ENCODE assay signal across 14 cellular contexts in the genomic region with DNA sequence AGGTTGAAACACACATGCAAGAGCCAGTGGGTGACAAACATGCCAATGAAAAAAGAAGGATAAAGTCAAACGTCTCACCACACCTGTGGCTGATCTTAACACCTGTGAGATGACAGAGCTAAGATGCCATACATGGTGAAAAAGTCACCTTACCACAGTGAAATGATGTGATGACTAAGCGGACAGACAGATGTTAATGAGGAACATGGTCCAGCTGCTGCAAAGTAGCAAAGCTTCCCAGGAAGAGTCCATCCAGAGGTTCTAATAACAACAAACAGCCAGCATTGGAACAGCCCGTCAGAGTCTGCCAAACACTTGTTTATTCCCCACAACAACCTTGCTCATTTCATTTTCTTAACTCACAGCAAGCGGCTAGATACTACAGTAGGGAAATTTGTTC. TPM values are rescaled to one million over a fixed set of nuclear protein-coding genes. Genes with fewer than 3 reads are reported as not detected.
A peak's percentile ranks its signal among the peaks of the same experiment; 100 is the strongest.
DNase-seq lines count a peak whose midpoint lies in the region; ATAC-seq, FAIRE-seq and TF ChIP-seq lines count a peak whose summit lies in the region.
"Had no signal": no experiment of that assay in that cellular context is flagged by ENCODE, and none has a peak within 500 bp of the region (broad histone marks: within the 10 kb centered on the region; RNA-seq: fewer than 3 reads in every experiment).

No MANE protein-coding gene starts in this region.

- no peaks in the 10 kb centered on the region for H3K27me3 Mint-ChIP-seq in activated CD8-positive, alpha-beta T cell treated with anti-CD3 and anti-CD28 coated beads for 36 hours
- peaks cover 4% of the 10 kb centered on the region for H3K27me3 Mint-ChIP-seq in glutamatergic neuron (ENCODE audit: unreplicated experiment)

- H3K27ac ChIP-seq in A549 (no peak overlapping the region), GM23248 (no peak overlapping the region), neuronal stem cell (replicated peaks; ENCODE audit: low read length) (no peak overlapping the region)
- H3K27ac ChIP-seq: transverse colon had no signal

- TF ChIP-seq CTCF in A549 (IDR thresholded peaks at IDR 0.05): no peak
- no peak for TF ChIP-seq CTCF in activated CD8-positive, alpha-beta T cell treated with anti-CD3 and anti-CD28 coated beads for 36 hours (IDR thresholded peaks at IDR 0.05)
- TF ChIP-seq CTCF in glutamatergic neuron (IDR thresholded peaks at IDR 0.05; ENCODE audit: partially characterized antibody, unreplicated experiment): no peak

- peaks cover 12% of the 10 kb centered on the region for H3K79me1 ChIP-seq in neuronal stem cell (ENCODE audit: low read depth, low read length)

- CTCF ChIA-PET in A549 (lab: Yijun Ruan, JAX): interaction anchor here (0.9 to 1.3 kb wide), 2 partner anchors 11 to 45 kb away, joined by 3 to 4 read pairs; no protein-coding TSS in a partner anchor
- CTCF ChIA-PET in activated CD8-positive, alpha-beta T cell treated with anti-CD3 and anti-CD28 coated beads for 36 hours (lab: Charles Lee): interaction anchor here (0.7 to 1.3 kb wide), 3 partner anchors 12 to 630 kb away, joined by 3 read pairs; a partner anchor contains a TSS

- WGBS in A549 (ENCODE audit: missing lambda C conversion rate): 89% methylated on average over 4 of the region's 4 CpGs
- WGBS in GM23248 (ENCODE audit: low coverage in 1 of 2, low lambda C conversion rate in 2 of 2, missing lambda C conversion rate in 2 of 2), 2 experiments: 66 to 69% methylated on average over 4 of the region's 4 CpGs
- WGBS in neuronal stem cell (ENCODE audit: extremely low coverage in 2 of 2, insufficient read length in 2 of 2, insufficient replicate concordance in 1 of 2), 2 donors: no CpG with 5 or more reads among the region's 4 CpGs

- H3K4me3 Mint-ChIP-seq in activated CD8-positive, alpha-beta T cell treated with anti-CD3 and anti-CD28 coated beads for 36 hours: peak overlapping the region; percentile 58
- H3K4me3 Mint-ChIP-seq in glutamatergic neuron (ENCODE audit: unreplicated experiment): peak overlapping the region; percentile 85

- no peak for FAIRE-seq in A549 (lab: Jason Lieb, UNC)

- H3K23ac ChIP-seq in neuronal stem cell (ENCODE audit: low read depth, low read length, poor library complexity): no peak overlapping the region

- no peak overlapping the region for H2BK120ac ChIP-seq in neuronal stem cell (ENCODE audit: low read depth, low read length)

- TF ChIP-seq POLR2A in A549 (IDR thresholded peaks at IDR 0.05; ENCODE audit: low read length): no peak

- no peaks in the 10 kb centered on the region for H3F3A ChIP-seq in GM23248 (ENCODE audit: insufficient read depth)

- no peak overlapping the region for H3K18ac ChIP-seq in neuronal stem cell (ENCODE audit: low read length)

- no peak overlapping the region for H3K4me3 ChIP-seq in A549
- peak overlapping the region; percentile 96; the same call in 1 of the 2 replicates for H3K4me3 ChIP-seq in GM23248
- H3K4me3 ChIP-seq in neuronal stem cell (ENCODE audit: low read length in 2 of 2): no peak overlapping the region

- ATAC-seq in A549 (no peak), HG03045 (IDR thresholded peaks at IDR 0.05; ENCODE audit: unreplicated experiment) (no peak)
- no peak for ATAC-seq in activated CD8-positive, alpha-beta T cell treated with anti-CD3 and anti-CD28 coated beads for 36 hours

- no peak overlapping the region for H3K9ac ChIP-seq in GM23248
- H3K9ac ChIP-seq in neuronal stem cell (ENCODE audit: low read depth, low read length, poor library complexity): no peak overlapping the region

- POLR2A ChIA-PET in A549 (lab: Yijun Ruan, JAX): interaction anchor here (0.6 to 2.5 kb wide), 2 partner anchors 29 to 670 kb away, joined by 3 to 7 read pairs; a partner anchor contains a TSS
- POLR2A ChIA-PET in activated CD8-positive, alpha-beta T cell treated with anti-CD3 and anti-CD28 coated beads for 36 hours (lab: Charles Lee): interaction anchor here (0.9 to 1.0 kb wide), 2 partner anchors 9 to 11 kb away, joined by 4 to 5 read pairs; no protein-coding TSS in a partner anchor

- no peak overlapping the region for H2BK15ac ChIP-seq in neuronal stem cell (ENCODE audit: low read length)

- H3K14ac ChIP-seq in neuronal stem cell (ENCODE audit: low read length): no peak overlapping the region

- peaks cover 24% of the 10 kb centered on the region; the same call in 1 of the 2 replicates for H3K36me3 ChIP-seq in GM23248 (ENCODE audit: low read depth)
- peaks cover 16 to 46% of the 10 kb centered on the region in 2 donors for H3K36me3 ChIP-seq in neuronal stem cell (replicated peaks in 1 of 2; ENCODE audit: control insufficient read depth in 2 of 2, insufficient read depth in 2 of 2, low read length in 2 of 2)

- H3K27me3 ChIP-seq in GM23248 (replicated peaks; ENCODE audit: insufficient read depth) (no peaks in the 10 kb centered on the region), neuronal stem cell (ENCODE audit: control insufficient read depth in 3 of 3, insufficient read depth in 3 of 3, low read depth in 1 of 3, low read length in 3 of 3) (peaks cover 0 to 16% (median 16%) of the 10 kb centered on the region in 3 experiments)

- intact Hi-C loops in activated CD8-positive, alpha-beta T cell treated with anti-CD3 and anti-CD28 coated beads for 36 hours (cut with micrococcal nuclease): no loop called here

- H4K20me1 ChIP-seq in GM23248 (ENCODE audit: insufficient read depth): no peaks in the 10 kb centered on the region

- H2AK5ac ChIP-seq in neuronal stem cell (ENCODE audit: low read depth, low read length): no peak overlapping the region

- peak overlapping the region; percentile 65 for H3K27ac Mint-ChIP-seq in activated CD8-positive, alpha-beta T cell treated with anti-CD3 and anti-CD28 coated beads for 36 hours
- H3K27ac Mint-ChIP-seq in glutamatergic neuron (ENCODE audit: unreplicated experiment): peak overlapping the region; percentile 68

- in situ Hi-C loops in GM23248 (cut with MboI): no loop called here

- H3K9me2 ChIP-seq in GM23248 (ENCODE audit: insufficient read depth): no peaks in the 10 kb centered on the region

- DNase-seq in A549 (ENCODE audit: low read depth in 1 of 2, low spot score in 1 of 2): no peak
- DNase-seq in GM23248: peak; percentile 30
- DNase-seq in activated CD8-positive, alpha-beta T cell treated with anti-CD3 and anti-CD28 coated beads for 36 hours: peak; percentile 20
- no peak for DNase-seq in glutamatergic neuron
- DNase-seq in iPS-NIHi7 (ENCODE audit: extremely low spot score): no peak
- no peak for DNase-seq in GM19238 (ENCODE audit: insufficient read length, low spot score)
- no peak for DNase-seq in neuronal stem cell (ENCODE audit: low spot score)
- DNase-seq: amygdala; DMS79 treated with DMSO at 0.1 percent for 48 hours; NCI-H446 treated with DMSO at 0.1 percent for 48 hours; stimulated activated CD4-positive, alpha-beta T cell treated with anti-CD3 and anti-CD28 coated beads, Interleukin-4, amount 100 ng/mL, for 1 hour; T-helper 9 cell; transverse colon had no signal

- TF ChIP-seq RAD21 in A549 (conservative IDR thresholded peaks at IDR 0.05 in 1 of 2, IDR thresholded peaks at IDR 0.05 in 1 of 2): no peak

- peaks cover 31% of the 10 kb centered on the region for H3K4me1 Mint-ChIP-seq in activated CD8-positive, alpha-beta T cell treated with anti-CD3 and anti-CD28 coated beads for 36 hours (ENCODE audit: low read depth)
- peaks cover 22% of the 10 kb centered on the region for H3K4me1 Mint-ChIP-seq in glutamatergic neuron (ENCODE audit: low read depth, unreplicated experiment)

- peaks cover 69% of the 10 kb centered on the region for H3K79me2 ChIP-seq in GM23248 (ENCODE audit: insufficient read depth)

- no peak overlapping the region for H4K91ac ChIP-seq in neuronal stem cell (ENCODE audit: low read depth, low read length, poor library complexity)

- peak overlapping the region; percentile 93 for H3K4me2 ChIP-seq in A549
- H3K4me2 ChIP-seq in GM23248 (ENCODE audit: unreplicated experiment): peak overlapping the region; percentile 91
- no peak overlapping the region for H3K4me2 ChIP-seq in neuronal stem cell (ENCODE audit: insufficient read depth, low read length, poor library complexity, severe bottlenecking)

- H3K9me3 ChIP-seq in A549 (no peaks in the 10 kb centered on the region), GM23248 (ENCODE audit: low read depth) (no peaks in the 10 kb centered on the region), neuronal stem cell (replicated peaks in 1 of 2; ENCODE audit: control insufficient read depth in 2 of 2, insufficient read depth in 1 of 2, low read depth in 1 of 2, low read length in 2 of 2) (peaks cover 3 to 4% of the 10 kb centered on the region in 2 donors)
- H3K9me3 ChIP-seq: transverse colon had no signal

- no peak overlapping the region for H2BK5ac ChIP-seq in neuronal stem cell (ENCODE audit: low read length)

- peaks cover 15% of the 10 kb centered on the region; the same call in 1 of the 3 replicates for H3K4me1 ChIP-seq in A549
- no peaks in the 10 kb centered on the region for H3K4me1 ChIP-seq in GM23248 (ENCODE audit: insufficient read depth)
- H3K4me1 ChIP-seq in neuronal stem cell (ENCODE audit: control insufficient read depth in 2 of 2, insufficient read depth in 1 of 2, low read depth in 1 of 2, low read length in 2 of 2): peaks cover 2 to 4% of the 10 kb centered on the region in 2 donors

- H3K4ac ChIP-seq in neuronal stem cell (ENCODE audit: low read length): no peak overlapping the region

- H3K9me3 Mint-ChIP-seq in activated CD8-positive, alpha-beta T cell treated with anti-CD3 and anti-CD28 coated beads for 36 hours: no peaks in the 10 kb centered on the region
- peaks cover 2% of the 10 kb centered on the region for H3K9me3 Mint-ChIP-seq in glutamatergic neuron (ENCODE audit: unreplicated experiment)

- H2BK12ac ChIP-seq in neuronal stem cell (ENCODE audit: low read length): no peak overlapping the region

- peaks cover 25% of the 10 kb centered on the region for H3K36me3 Mint-ChIP-seq in activated CD8-positive, alpha-beta T cell treated with anti-CD3 and anti-CD28 coated beads for 36 hours (ENCODE audit: low read depth)
- H3K36me3 Mint-ChIP-seq in glutamatergic neuron (ENCODE audit: unreplicated experiment): no peaks in the 10 kb centered on the region

- H2AFZ ChIP-seq in GM23248 (no peak overlapping the region), neuronal stem cell (ENCODE audit: low read length) (no peak overlapping the region)

- TF ChIP-seq EP300 in A549 (IDR thresholded peaks at IDR 0.05): no peak

- H4K8ac ChIP-seq in neuronal stem cell (ENCODE audit: low read depth, low read length): no peak overlapping the region

RNA-seq across cellular contexts. Expression of a gene that starts 1.9 kb away (rescaled TPM):
- polyA plus RNA-seq in A549 (2011; rRNA removed): 89.3 and 103 TPM in 2 replicates
- 60.0 and 78.3 TPM in 2 replicates for polyA plus RNA-seq in A549 (2012; cell fraction: cytosol; rRNA removed)
- 34.8 and 40.3 TPM in 2 replicates for polyA plus RNA-seq in A549 (2012; cell fraction: nucleus; rRNA removed)
- 71.7 to 83.6 TPM (median 81.2 TPM) in 3 replicates for polyA plus RNA-seq in A549 (2017; fragmentation: RNase III; extraction: RNeasy Plus Mini Kit Qiagen cat#74134 plus additional on column Dnase treatment)
- polyA minus RNA-seq in A549 (2011; rRNA and poly(A)+ RNA removed): 117 and 141 TPM in 2 replicates
- 110 and 114 TPM in 2 replicates for total RNA-seq in GM23248 (2014; rRNA removed; shearing (Covaris generic))
- 110 and 118 TPM in 2 replicates for polyA plus RNA-seq in GM23248 (2016; fragmentation: Nextera tagmentation; extraction: Ambion mirVana)
- total RNA-seq in activated CD8-positive, alpha-beta T cell treated with anti-CD3 and anti-CD28 coated beads for 36 hours: 10 to 100 TPM; 39.4 to 40.8 TPM
- 203 TPM for total RNA-seq in glutamatergic neuron (ENCODE audit: unreplicated experiment)
- 142 TPM for polyA plus RNA-seq in neuronal stem cell (2013, experiment 1 of 2)
- polyA plus RNA-seq in neuronal stem cell (2013, experiment 2 of 2): 141 TPM

RNA-seq across cellular contexts. Expression of a gene that starts 5.6 kb away (rescaled TPM):
- polyA plus RNA-seq in A549 (2011; rRNA removed) (0.12 and 0.21 TPM in 2 replicates), A549 (2017; fragmentation: RNase III; extraction: RNeasy Plus Mini Kit Qiagen cat#74134 plus additional on column Dnase treatment) (0.15 to 0.51 TPM (median 0.38 TPM) in 3 replicates), GM23248 (2016; fragmentation: Nextera tagmentation; extraction: Ambion mirVana) (4.3 and 6.7 TPM in 2 replicates)
- polyA plus RNA-seq in A549 (2012; cell fraction: cytosol; rRNA removed): 0.25 and 0.36 TPM in 2 replicates
- 0.01 and 0.04 TPM in 2 replicates for polyA plus RNA-seq in A549 (2012; cell fraction: nucleus; rRNA removed)
- 0.08 and 0.10 TPM in 2 replicates for polyA minus RNA-seq in A549 (2011; rRNA and poly(A)+ RNA removed)
- 8.3 and 8.9 TPM in 2 replicates for total RNA-seq in GM23248 (2014; rRNA removed; shearing (Covaris generic))
- 10 to 100 TPM; 15.6 to 17.0 TPM for total RNA-seq in activated CD8-positive, alpha-beta T cell treated with anti-CD3 and anti-CD28 coated beads for 36 hours
- 34.7 TPM for total RNA-seq in glutamatergic neuron (ENCODE audit: unreplicated experiment)
- 8.4 TPM for polyA plus RNA-seq in neuronal stem cell (2013, experiment 1 of 2)
- polyA plus RNA-seq in neuronal stem cell (2013, experiment 2 of 2): 8.8 TPM

RNA-seq across cellular contexts. Expression of a gene that starts 28.7 kb away (rescaled TPM):
- polyA plus RNA-seq in A549 (2011; rRNA removed) (77.5 and 90.7 TPM in 2 replicates), A549 (2017; fragmentation: RNase III; extraction: RNeasy Plus Mini Kit Qiagen cat#74134 plus additional on column Dnase treatment) (106 to 139 TPM (median 127 TPM) in 3 replicates), GM23248 (2016; fragmentation: Nextera tagmentation; extraction: Ambion mirVana) (68.4 and 68.7 TPM in 2 replicates)
- polyA plus RNA-seq in A549 (2012; cell fraction: cytosol; rRNA removed): 135 and 187 TPM in 2 replicates
- 111 and 119 TPM in 2 replicates for polyA plus RNA-seq in A549 (2012; cell fraction: nucleus; rRNA removed)
- 33.9 and 41.9 TPM in 2 replicates for polyA minus RNA-seq in A549 (2011; rRNA and poly(A)+ RNA removed)
- total RNA-seq in GM23248 (2014; rRNA removed; shearing (Covaris generic)): 13.3 and 15.2 TPM in 2 replicates
- total RNA-seq in activated CD8-positive, alpha-beta T cell treated with anti-CD3 and anti-CD28 coated beads for 36 hours: 10 to 100 TPM; 71.8 to 75.1 TPM
- total RNA-seq in glutamatergic neuron (ENCODE audit: unreplicated experiment): 18.6 TPM
- polyA plus RNA-seq in neuronal stem cell (2013, experiment 1 of 2): 11.9 TPM
- 11.7 TPM for polyA plus RNA-seq in neuronal stem cell (2013, experiment 2 of 2)

RNA-seq across cellular contexts. Expression of a gene that starts 28.9 kb away (rescaled TPM):
- polyA plus RNA-seq in A549 (2011; rRNA removed) (102 and 114 TPM in 2 replicates), A549 (2017; fragmentation: RNase III; extraction: RNeasy Plus Mini Kit Qiagen cat#74134 plus additional on column Dnase treatment) (194 to 205 TPM (median 197 TPM) in 3 replicates), GM23248 (2016; fragmentation: Nextera tagmentation; extraction: Ambion mirVana) (110 and 117 TPM in 2 replicates)
- polyA plus RNA-seq in A549 (2012; cell fraction: cytosol; rRNA removed): 284 and 313 TPM in 2 replicates
- polyA plus RNA-seq in A549 (2012; cell fraction: nucleus; rRNA removed): 167 and 175 TPM in 2 replicates
- 69.8 and 87.4 TPM in 2 replicates for polyA minus RNA-seq in A549 (2011; rRNA and poly(A)+ RNA removed)
- 33.8 and 72.1 TPM in 2 replicates for total RNA-seq in GM23248 (2014; rRNA removed; shearing (Covaris generic))
- total RNA-seq in activated CD8-positive, alpha-beta T cell treated with anti-CD3 and anti-CD28 coated beads for 36 hours: 100 to 1,000 TPM; 118 to 120 TPM
- 103 TPM for total RNA-seq in glutamatergic neuron (ENCODE audit: unreplicated experiment)
- 247 TPM for polyA plus RNA-seq in neuronal stem cell (2013, experiment 1 of 2)
- 237 TPM for polyA plus RNA-seq in neuronal stem cell (2013, experiment 2 of 2)

RNA-seq across cellular contexts. Expression of a gene that starts 56.7 kb away (rescaled TPM):
- polyA plus RNA-seq in A549 (2011; rRNA removed): 30.9 and 47.4 TPM in 2 replicates
- polyA plus RNA-seq in A549 (2012; cell fraction: cytosol; rRNA removed): 90.4 and 94.8 TPM in 2 replicates
- polyA plus RNA-seq in A549 (2012; cell fraction: nucleus; rRNA removed): 70.3 and 77.1 TPM in 2 replicates
- 42.2 to 49.8 TPM (median 44.1 TPM) in 3 replicates for polyA plus RNA-seq in A549 (2017; fragmentation: RNase III; extraction: RNeasy Plus Mini Kit Qiagen cat#74134 plus additional on column Dnase treatment)
- 17.0 and 19.8 TPM in 2 replicates for polyA minus RNA-seq in A549 (2011; rRNA and poly(A)+ RNA removed)
- 121 and 130 TPM in 2 replicates for total RNA-seq in GM23248 (2014; rRNA removed; shearing (Covaris generic))
- polyA plus RNA-seq in GM23248 (2016; fragmentation: Nextera tagmentation; extraction: Ambion mirVana): 128 and 132 TPM in 2 replicates
- total RNA-seq in activated CD8-positive, alpha-beta T cell treated with anti-CD3 and anti-CD28 coated beads for 36 hours: 10 to 100 TPM; 48.2 to 48.6 TPM
- 83.8 TPM for total RNA-seq in glutamatergic neuron (ENCODE audit: unreplicated experiment)
- 21.0 TPM for polyA plus RNA-seq in neuronal stem cell (2013, experiment 1 of 2)
- polyA plus RNA-seq in neuronal stem cell (2013, experiment 2 of 2): 20.3 TPM

Comparison
In these comparisons a context has a peak if more than half of its experiments do, and no peak if none do; other contexts are left out.
1. DNase-seq: peak in GM23248 (single experiment) and activated CD8-positive, alpha-beta T cell treated with anti-CD3 and anti-CD28 coated beads for 36 hours (single experiment); none in A549 (0 of 2), glutamatergic neuron (single experiment), iPS-NIHi7 (single experiment), GM19238 (single experiment) and neuronal stem cell (single experiment).